ENCODE assay signal across 18 cellular contexts in genomic region chr5:156475182-156475830, GRCh38.
DNase-seq lines count a peak whose midpoint lies in the region; ATAC-seq and TF ChIP-seq lines count a peak whose summit lies in the region.
"Had no signal": no experiment of that assay in that cellular context is flagged by ENCODE, and none has a peak within 500 bp of the region (broad histone marks: within the 10 kb centered on the region; RNA-seq: fewer than 3 reads in every experiment).

No MANE protein-coding gene starts in this region.

- no peaks in the 10 kb centered on the region for H3K36me3 Mint-ChIP-seq in CD4-positive, alpha-beta memory T cell
- no peaks in the 10 kb centered on the region for H3K36me3 Mint-ChIP-seq in activated naive CD4-positive, alpha-beta T cell treated with anti-CD3 and anti-CD28 coated beads for 36 hours (ENCODE audit: low read depth)
- H3K36me3 Mint-ChIP-seq: natural killer cell treated with Interleukin-12 subunit alpha and Interleukin-12 subunit beta and Interleukin-15 and Interleukin-18, amount 100 ng/mL, for 72 hours; stimulated activated naive B cell treated with anti-CD40 and anti-IgM and Interleukin-4, amounts not matched to agents 10 μg/mL and 1 μg/mL and 100 μg/mL, for 72 hours had no signal

- TF ChIP-seq EP300 in esophagus muscularis mucosa (IDR thresholded peaks at IDR 0.05) (no peak), stomach (IDR thresholded peaks at IDR 0.05) (no peak)

- CTCF ChIA-PET in CD4-positive, alpha-beta memory T cell (lab: Charles Lee; ENCODE audit: partially characterized antibody): no interaction called here
- CTCF ChIA-PET in activated naive CD4-positive, alpha-beta T cell treated with anti-CD3 and anti-CD28 coated beads for 36 hours (lab: Charles Lee): no interaction called here

- no peak for TF ChIP-seq POLR2A in esophagus muscularis mucosa (IDR thresholded peaks at IDR 0.05; ENCODE audit: low read depth)
- no peak for TF ChIP-seq POLR2A in stomach (IDR thresholded peaks at IDR 0.05)

- H3K36me3 ChIP-seq in SJCRH30 (no peaks in the 10 kb centered on the region), esophagus muscularis mucosa (no peaks in the 10 kb centered on the region), lung (ENCODE audit: control insufficient read depth in 2 of 2, insufficient read depth in 2 of 2, low read length in 2 of 2) (no peaks in the 10 kb centered on the region), stomach (no peaks in the 10 kb centered on the region)
- H3K36me3 ChIP-seq in CD4-positive, alpha-beta memory T cell (ENCODE audit: insufficient read depth, low read length): no peaks in the 10 kb centered on the region
- H3K36me3 ChIP-seq: BLaER1, MG63 had no signal

- H3K27me3 Mint-ChIP-seq in CD4-positive, alpha-beta memory T cell: peaks cover 0 to 4% of the 10 kb centered on the region in 2 donors
- H3K27me3 Mint-ChIP-seq in activated naive CD4-positive, alpha-beta T cell treated with anti-CD3 and anti-CD28 coated beads for 36 hours (ENCODE audit: low read depth): peaks cover 12% of the 10 kb centered on the region
- H3K27me3 Mint-ChIP-seq: stimulated activated naive B cell treated with anti-CD40 and anti-IgM and Interleukin-4, amounts not matched to agents 10 μg/mL and 1 μg/mL and 100 μg/mL, for 72 hours had no signal

- H3K27ac Mint-ChIP-seq in CD4-positive, alpha-beta memory T cell: no peak overlapping the region
- no peak overlapping the region for H3K27ac Mint-ChIP-seq in activated naive CD4-positive, alpha-beta T cell treated with anti-CD3 and anti-CD28 coated beads for 36 hours
- H3K27ac Mint-ChIP-seq: natural killer cell treated with Interleukin-12 subunit alpha and Interleukin-12 subunit beta and Interleukin-15 and Interleukin-18, amount 100 ng/mL, for 72 hours; stimulated activated naive B cell treated with anti-CD40 and anti-IgM and Interleukin-4, amounts not matched to agents 10 μg/mL and 1 μg/mL and 100 μg/mL, for 72 hours had no signal

- H3K9me3 ChIP-seq in SJCRH30 (replicated peaks) (no peaks in the 10 kb centered on the region), esophagus muscularis mucosa (no peaks in the 10 kb centered on the region), lung (ENCODE audit: control insufficient read depth in 2 of 2, insufficient read depth in 1 of 2, low read length in 1 of 2) (no peaks in the 10 kb centered on the region), stomach (no peaks in the 10 kb centered on the region)
- H3K9me3 ChIP-seq in CD4-positive, alpha-beta memory T cell (ENCODE audit: control insufficient read depth in 1 of 2, low read length in 2 of 2): no peaks in the 10 kb centered on the region
- H3K9me3 ChIP-seq: BLaER1, MG63 had no signal

- H3K9me3 Mint-ChIP-seq in CD4-positive, alpha-beta memory T cell: no peaks in the 10 kb centered on the region
- no peaks in the 10 kb centered on the region for H3K9me3 Mint-ChIP-seq in activated naive CD4-positive, alpha-beta T cell treated with anti-CD3 and anti-CD28 coated beads for 36 hours
- H3K9me3 Mint-ChIP-seq: natural killer cell treated with Interleukin-12 subunit alpha and Interleukin-12 subunit beta and Interleukin-15 and Interleukin-18, amount 100 ng/mL, for 72 hours; stimulated activated naive B cell treated with anti-CD40 and anti-IgM and Interleukin-4, amounts not matched to agents 10 μg/mL and 1 μg/mL and 100 μg/mL, for 72 hours had no signal

- DNase-seq in SJCRH30: peak in 1 of 2 experiments; percentile 34
- DNase-seq in esophagus muscularis mucosa (ENCODE audit: extremely low spot score): no peak
- DNase-seq in lung (ENCODE audit: low spot score): no peak
- no peak for DNase-seq in stomach
- no peak for DNase-seq in CD4-positive, alpha-beta memory T cell
- DNase-seq in NCI-H1092 (lab: John Stamatoyannopoulos, UW): no peak
- DNase-seq in T-helper 9 cell: no peak
- no peak for DNase-seq in activated naive CD4-positive, alpha-beta T cell treated with anti-CD3 and anti-CD28 coated beads for 36 hours
- DNase-seq: activated CD8-positive, alpha-beta memory T cell treated with anti-CD3 and anti-CD28 coated beads, Interleukin-2, amount 50 U/mL, for 4 hours; activated naive CD4-positive, alpha-beta T cell treated with Interleukin-2 at 50 U/mL for 16 hours; DMS79; NCI-H2081 treated with DMSO at 0.1 percent for 48 hours; stimulated activated naive B cell treated with anti-CD40 and anti-IgM and Interleukin-4, amounts not matched to agents 10 μg/mL and 1 μg/mL and 100 μg/mL, for 72 hours; T-helper 1 cell had no signal

- H3K4me1 ChIP-seq in SJCRH30: peaks cover 49% of the 10 kb centered on the region
- peaks cover 38 to 58% (median 51%) of the 10 kb centered on the region in 4 donors for H3K4me1 ChIP-seq in esophagus muscularis mucosa
- H3K4me1 ChIP-seq in lung (ENCODE audit: control insufficient read depth in 2 of 2, insufficient read depth in 2 of 2, low read length in 2 of 2): peaks cover 4 to 27% of the 10 kb centered on the region in 2 donors
- H3K4me1 ChIP-seq in stomach: peaks cover 0 to 25% (median 5%) of the 10 kb centered on the region in 4 donors
- H3K4me1 ChIP-seq in CD4-positive, alpha-beta memory T cell (ENCODE audit: insufficient read depth, low read length): no peaks in the 10 kb centered on the region
- H3K4me1 ChIP-seq: BLaER1 had no signal

- peak overlapping the region; percentile 87 for H3K27ac ChIP-seq in SJCRH30
- peak overlapping the region; percentile 63 to 78 (median 69) for H3K27ac ChIP-seq in esophagus muscularis mucosa (replicated peaks in 1 of 4)
- H3K27ac ChIP-seq in lung (ENCODE audit: low read depth in 1 of 2, low read length in 1 of 2): peak overlapping the region; percentile 52 to 59
- peak overlapping the region in 3 of 5 donors; percentile 32 to 61 (median 43) for H3K27ac ChIP-seq in stomach
- no peak overlapping the region for H3K27ac ChIP-seq in CD4-positive, alpha-beta memory T cell (ENCODE audit: low read depth, low read length)
- H3K27ac ChIP-seq: BLaER1, RWPE1 had no signal

- H3K27me3 ChIP-seq in SJCRH30: no peaks in the 10 kb centered on the region
- H3K27me3 ChIP-seq in esophagus muscularis mucosa: no peaks in the 10 kb centered on the region
- H3K27me3 ChIP-seq in lung (ENCODE audit: control insufficient read depth, insufficient read depth): no peaks in the 10 kb centered on the region
- H3K27me3 ChIP-seq in stomach: no peaks in the 10 kb centered on the region
- H3K27me3 ChIP-seq in CD4-positive, alpha-beta memory T cell (ENCODE audit: insufficient read depth, low read length): no peaks in the 10 kb centered on the region
- H3K27me3 ChIP-seq: BLaER1, MG63 had no signal

- H3K4me3 Mint-ChIP-seq in CD4-positive, alpha-beta memory T cell: no peak overlapping the region
- H3K4me3 Mint-ChIP-seq in activated naive CD4-positive, alpha-beta T cell treated with anti-CD3 and anti-CD28 coated beads for 36 hours: no peak overlapping the region
- H3K4me3 Mint-ChIP-seq: natural killer cell treated with Interleukin-12 subunit alpha and Interleukin-12 subunit beta and Interleukin-15 and Interleukin-18, amount 100 ng/mL, for 72 hours; stimulated activated naive B cell treated with anti-CD40 and anti-IgM and Interleukin-4, amounts not matched to agents 10 μg/mL and 1 μg/mL and 100 μg/mL, for 72 hours had no signal

- no peak for ATAC-seq in lung (ENCODE audit: insufficient read depth, low FRiP score)
- ATAC-seq: stimulated activated naive B cell treated with anti-CD40 and anti-IgM and Interleukin-4, amounts not matched to agents 10 μg/mL and 1 μg/mL and 100 μg/mL, for 72 hours had no signal

- WGBS in esophagus muscularis mucosa: 48% methylated on average over 3 of the region's 3 CpGs
- 55 to 64% methylated on average over 3 of the region's 3 CpGs for WGBS in lung, 2 donors
- 50 to 67% (median 53%) methylated on average over 3 of the region's 3 CpGs for WGBS in stomach, 5 donors

- intact Hi-C loops in esophagus muscularis mucosa (cut with DNase I): loop anchor here (10.0 kb wide), 1 partner anchor 151 kb away; the partner anchor contains the start of gene SGCD
- intact Hi-C loops in stomach (cut with DNase I; ENCODE audit: low total_unique reads): no loop called here
- intact Hi-C loops in CD4-positive, alpha-beta memory T cell (cut with micrococcal nuclease): no loop called here
- intact Hi-C loops in activated naive CD4-positive, alpha-beta T cell treated with anti-CD3 and anti-CD28 coated beads for 36 hours (cut with micrococcal nuclease): loop anchor here (10.0 kb wide), 1 partner anchor 449 kb away; no protein-coding TSS in a partner anchor

- H3K4me1 Mint-ChIP-seq in CD4-positive, alpha-beta memory T cell: no peaks in the 10 kb centered on the region
- peaks cover 7% of the 10 kb centered on the region for H3K4me1 Mint-ChIP-seq in activated naive CD4-positive, alpha-beta T cell treated with anti-CD3 and anti-CD28 coated beads for 36 hours (ENCODE audit: low read depth)
- H3K4me1 Mint-ChIP-seq: stimulated activated naive B cell treated with anti-CD40 and anti-IgM and Interleukin-4, amounts not matched to agents 10 μg/mL and 1 μg/mL and 100 μg/mL, for 72 hours had no signal

- POLR2A ChIA-PET in CD4-positive, alpha-beta memory T cell (lab: Charles Lee; ENCODE audit: partially characterized antibody): no interaction called here

- H3K4me3 ChIP-seq in SJCRH30 (peak overlapping the region; percentile 32), esophagus muscularis mucosa (no peak overlapping the region), lung (no peak overlapping the region), stomach (no peak overlapping the region)
- H3K4me3 ChIP-seq in CD4-positive, alpha-beta memory T cell (ENCODE audit: low read length in 2 of 2): no peak overlapping the region
- H3K4me3 ChIP-seq: BLaER1, MG63 had no signal

- no peak for TF ChIP-seq CTCF in esophagus muscularis mucosa (IDR thresholded peaks at IDR 0.05)
- TF ChIP-seq CTCF in lung (IDR thresholded peaks at IDR 0.05; ENCODE audit: control extremely low read depth, extremely low read depth): no peak
- TF ChIP-seq CTCF in stomach (IDR thresholded peaks at IDR 0.05): no peak

Comparison
In these comparisons a context has a peak if more than half of its experiments do, and no peak if none do; other contexts are left out.
1. intact Hi-C loops: an anchor here in esophagus muscularis mucosa (10.0 kb wide) and activated naive CD4-positive, alpha-beta T cell treated with anti-CD3 and anti-CD28 coated beads for 36 hours (10.0 kb wide); none called in stomach and CD4-positive, alpha-beta memory T cell.